In genomic region chr6:90079555-90080490, GRCh38 we compare ENCODE assay signal across 1 cellular context.
TF ChIP-seq lines count a peak whose summit lies in the region.

No MANE protein-coding gene starts in this region.

TF ChIP-seq in WTC11, 78 proteins besides CTCF, POLR2A, EP300 and RAD21 (continued from another document):
- TF ChIP-seq ATF2 (CRISPR knock-in tag; IDR thresholded peaks at IDR 0.05; ENCODE audit: borderline replicate concordance, low read depth) (no peak), NFATC4 (CRISPR knock-in tag; IDR thresholded peaks at IDR 0.05) (no peak), USF1 (CRISPR knock-in tag; IDR thresholded peaks at IDR 0.05) (no peak), ZNF263 (CRISPR knock-in tag; IDR thresholded peaks at IDR 0.05; ENCODE audit: low read depth) (no peak), SMAD3 (CRISPR knock-in tag; IDR thresholded peaks at IDR 0.05; ENCODE audit: borderline replicate concordance) (no peak), E2F5 (CRISPR knock-in tag; IDR thresholded peaks at IDR 0.05) (no peak), FOXP1 (CRISPR knock-in tag; IDR thresholded peaks at IDR 0.05; ENCODE audit: borderline replicate concordance) (no peak), FOXP4 (CRISPR knock-in tag; IDR thresholded peaks at IDR 0.05) (no peak)
